ENCODE assay signal across 29 cellular contexts in the genomic region with DNA sequence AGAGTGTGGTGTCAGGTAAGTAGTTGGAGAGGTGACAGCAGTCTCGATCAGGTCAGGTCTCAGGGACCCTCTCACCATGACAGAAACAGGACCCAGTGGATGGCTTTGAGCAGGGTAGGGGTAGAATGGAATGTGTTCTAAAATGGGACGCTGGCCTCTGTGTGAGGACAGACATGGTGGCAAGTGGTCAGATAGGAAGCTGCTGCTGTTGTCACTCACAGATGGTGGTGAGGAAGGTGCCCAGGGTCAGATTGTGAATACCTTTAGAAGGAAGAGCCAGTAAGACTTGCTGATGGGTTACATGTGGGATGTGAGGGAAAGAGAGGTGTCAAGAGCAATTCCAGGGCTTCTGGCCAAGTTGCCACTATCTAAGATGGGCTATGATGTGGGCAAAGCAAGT.
"Had no signal": no experiment of that assay in that cellular context is flagged by ENCODE, and none has a peak within 500 bp of the region (broad histone marks: within the 10 kb centered on the region; RNA-seq: fewer than 3 reads in every experiment).

No MANE protein-coding gene starts in this region.

- H3K27ac ChIP-seq: ascending aorta, breast epithelium, cardiac muscle cell, colonic mucosa, epithelial cell of prostate, esophagus squamous epithelium, gastroesophageal sphincter had no signal

- H3K27me3 Mint-ChIP-seq: activated CD4-positive, alpha-beta memory T cell treated with anti-CD3 and anti-CD28 coated beads for 36 hours; activated CD4-positive, alpha-beta T cell treated with anti-CD3 and anti-CD28 coated beads, Interleukin-2, amount 10 ng/mL, durations not matched to agents 24 days and 14 days; activated CD8-positive, alpha-beta memory T cell treated with anti-CD3 and anti-CD28 coated beads, Interleukin-2, amount 10 ng/mL, durations not matched to agents 7 days and 5 days; activated naive CD4-positive, alpha-beta T cell treated with anti-CD3 and anti-CD28 coated beads, Interleukin-2, amount 10 ng/mL, durations not matched to agents 7 days and 5 days; activated naive CD8-positive, alpha-beta T cell treated with anti-CD3 and anti-CD28 coated beads, Interleukin-2, amount 10 ng/mL, durations not matched to agents 7 days and 5 days had no signal

- H3K4me1 Mint-ChIP-seq: activated CD4-positive, alpha-beta T cell treated with anti-CD3 and anti-CD28 coated beads for 36 hours; activated CD4-positive, alpha-beta T cell treated with anti-CD3 and anti-CD28 coated beads, Interleukin-2, amount 10 ng/mL, durations not matched to agents 24 days and 14 days; activated CD8-positive, alpha-beta memory T cell treated with anti-CD3 and anti-CD28 coated beads, Interleukin-2, amount 10 ng/mL, durations not matched to agents 7 days and 5 days; activated naive CD4-positive, alpha-beta T cell treated with anti-CD3 and anti-CD28 coated beads, Interleukin-2, amount 10 ng/mL, durations not matched to agents 7 days and 5 days; activated naive CD8-positive, alpha-beta T cell treated with anti-CD3 and anti-CD28 coated beads, Interleukin-2, amount 10 ng/mL, durations not matched to agents 7 days and 5 days had no signal

- H3K4me3 ChIP-seq: ascending aorta, breast epithelium, cardiac muscle cell, colonic mucosa, esophagus squamous epithelium, gastroesophageal sphincter had no signal

- H3K9me3 Mint-ChIP-seq: activated CD4-positive, alpha-beta memory T cell treated with anti-CD3 and anti-CD28 coated beads for 36 hours; activated naive CD4-positive, alpha-beta T cell treated with anti-CD3 and anti-CD28 coated beads, Interleukin-2, amount 10 ng/mL, durations not matched to agents 7 days and 5 days; activated naive CD8-positive, alpha-beta T cell treated with anti-CD3 and anti-CD28 coated beads, Interleukin-2, amount 10 ng/mL, durations not matched to agents 7 days and 5 days; activated T-helper 1 cell treated with anti-CD3 and anti-CD28 coated beads, Interleukin-12 subunit alpha, Interleukin-12 subunit beta, Interleukin-2, Interleukin-4 antibody, amounts not matched to agents 30 ng/mL and 10 ng/mL and 1 ng/mL, durations not matched to agents 14 hours and 24 hours and 36 hours; brain had no signal

- H3K36me3 ChIP-seq: ascending aorta, breast epithelium, cardiac muscle cell, colonic mucosa, esophagus squamous epithelium, gastroesophageal sphincter had no signal

- ATAC-seq: activated CD4-positive, alpha-beta T cell treated with anti-CD3 and anti-CD28 coated beads for 36 hours; activated CD8-positive, alpha-beta memory T cell treated with anti-CD3 and anti-CD28 coated beads, Interleukin-2, amount 10 ng/mL, durations not matched to agents 7 days and 5 days; activated CD8-positive, alpha-beta T cell treated with anti-CD3 and anti-CD28 coated beads, Interleukin-2, amount 10 ng/mL, durations not matched to agents 7 days and 5 days; activated naive CD4-positive, alpha-beta T cell treated with anti-CD3 and anti-CD28 coated beads, Interleukin-2, amount 50 U/mL, for 72 hours; gastroesophageal sphincter had no signal

- H3K27me3 ChIP-seq: ascending aorta, breast epithelium, colonic mucosa, esophagus squamous epithelium, gastroesophageal sphincter had no signal

- H3K4me1 ChIP-seq: ascending aorta, breast epithelium, colonic mucosa, esophagus squamous epithelium, gastroesophageal sphincter had no signal

- DNase-seq: activated CD4-positive, alpha-beta memory T cell treated with anti-CD3 and anti-CD28 coated beads for 36 hours; activated CD4-positive, alpha-beta T cell treated with anti-CD3 and anti-CD28 coated beads for 36 hours; activated CD4-positive, alpha-beta T cell treated with anti-CD3 and anti-CD28 coated beads, Interleukin-2, amount 10 ng/mL, durations not matched to agents 24 days and 14 days; activated CD4-positive, CD25-positive, alpha-beta regulatory T cell; activated CD4-positive, CD25-positive, alpha-beta regulatory T cell treated with anti-CD3 and anti-CD28 coated beads, Interleukin-2, amount 50 U/mL, for 72 hours; activated CD8-positive, alpha-beta memory T cell treated with anti-CD3 and anti-CD28 coated beads, Interleukin-2, amount 10 ng/mL, durations not matched to agents 7 days and 5 days; activated CD8-positive, alpha-beta memory T cell treated with anti-CD3 and anti-CD28 coated beads, Interleukin-2, amount 50 U/mL, for 4 hours; activated CD8-positive, alpha-beta T cell treated with anti-CD3 and anti-CD28 coated beads, Interleukin-2, amount 10 ng/mL, durations not matched to agents 7 days and 5 days; activated gamma-delta T cell; activated naive CD4-positive, alpha-beta T cell; activated naive CD4-positive, alpha-beta T cell treated with anti-CD3 and anti-CD28 coated beads, Interleukin-2, amount 10 ng/mL, durations not matched to agents 7 days and 5 days; activated naive CD8-positive, alpha-beta T cell treated with anti-CD3 and anti-CD28 coated beads, Interleukin-2, amount 10 ng/mL, durations not matched to agents 7 days and 5 days; activated T-cell treated with anti-CD3 and anti-CD28 coated beads, Interleukin-2, amount 50 U/mL, for 1 hour; activated T-cell treated with anti-CD3 and anti-CD28 coated beads, Interleukin-2, amount 50 U/mL, for 48 hours; central memory CD4-positive, alpha-beta T cell; cerebellar nuclear complex; colonic mucosa; effector CD8-positive, alpha-beta T cell; esophagus squamous epithelium; foreskin melanocyte; T-helper 2 cell had no signal

- H3K9me3 ChIP-seq: ascending aorta, breast epithelium, colonic mucosa, esophagus squamous epithelium, gastroesophageal sphincter had no signal

- H3K4me3 Mint-ChIP-seq: activated CD4-positive, alpha-beta memory T cell treated with anti-CD3 and anti-CD28 coated beads for 36 hours; activated CD4-positive, alpha-beta T cell treated with anti-CD3 and anti-CD28 coated beads for 36 hours; activated CD4-positive, alpha-beta T cell treated with anti-CD3 and anti-CD28 coated beads, Interleukin-2, amount 10 ng/mL, durations not matched to agents 24 days and 14 days; activated CD8-positive, alpha-beta memory T cell treated with anti-CD3 and anti-CD28 coated beads, Interleukin-2, amount 10 ng/mL, durations not matched to agents 7 days and 5 days; activated CD8-positive, alpha-beta T cell treated with anti-CD3 and anti-CD28 coated beads, Interleukin-2, amount 10 ng/mL, durations not matched to agents 7 days and 5 days; activated naive CD4-positive, alpha-beta T cell treated with anti-CD3 and anti-CD28 coated beads, Interleukin-2, amount 10 ng/mL, durations not matched to agents 7 days and 5 days; activated naive CD8-positive, alpha-beta T cell treated with anti-CD3 and anti-CD28 coated beads, Interleukin-2, amount 10 ng/mL, durations not matched to agents 7 days and 5 days; activated T-helper 1 cell treated with anti-CD3 and anti-CD28 coated beads, Interleukin-12 subunit alpha, Interleukin-12 subunit beta, Interleukin-2, Interleukin-4 antibody, amounts not matched to agents 30 ng/mL and 10 ng/mL and 1 ng/mL, durations not matched to agents 14 hours and 24 hours and 36 hours; brain had no signal

- H3K36me3 Mint-ChIP-seq: activated CD4-positive, alpha-beta memory T cell treated with anti-CD3 and anti-CD28 coated beads for 36 hours; activated CD8-positive, alpha-beta memory T cell treated with anti-CD3 and anti-CD28 coated beads, Interleukin-2, amount 10 ng/mL, durations not matched to agents 7 days and 5 days; activated naive CD4-positive, alpha-beta T cell treated with anti-CD3 and anti-CD28 coated beads, Interleukin-2, amount 10 ng/mL, durations not matched to agents 7 days and 5 days; activated naive CD4-positive, alpha-beta T cell treated with anti-CD3 and anti-CD28 coated beads, Interleukin-2, amount 50 U/mL, for 72 hours; activated naive CD8-positive, alpha-beta T cell treated with anti-CD3 and anti-CD28 coated beads, Interleukin-2, amount 10 ng/mL, durations not matched to agents 7 days and 5 days had no signal

- H3K27ac Mint-ChIP-seq: activated CD4-positive, alpha-beta memory T cell treated with anti-CD3 and anti-CD28 coated beads for 36 hours; activated CD4-positive, alpha-beta T cell treated with anti-CD3 and anti-CD28 coated beads for 36 hours; activated CD4-positive, alpha-beta T cell treated with anti-CD3 and anti-CD28 coated beads, Interleukin-2, amount 10 ng/mL, durations not matched to agents 24 days and 14 days; activated CD8-positive, alpha-beta memory T cell treated with anti-CD3 and anti-CD28 coated beads, Interleukin-2, amount 10 ng/mL, durations not matched to agents 7 days and 5 days; activated CD8-positive, alpha-beta T cell treated with anti-CD3 and anti-CD28 coated beads, Interleukin-2, amount 10 ng/mL, durations not matched to agents 7 days and 5 days; activated naive CD4-positive, alpha-beta T cell treated with anti-CD3 and anti-CD28 coated beads, Interleukin-2, amount 10 ng/mL, durations not matched to agents 7 days and 5 days; activated naive CD4-positive, alpha-beta T cell treated with anti-CD3 and anti-CD28 coated beads, Interleukin-2, amount 50 U/mL, for 72 hours; activated naive CD8-positive, alpha-beta T cell treated with anti-CD3 and anti-CD28 coated beads, Interleukin-2, amount 10 ng/mL, durations not matched to agents 7 days and 5 days; activated T-helper 1 cell treated with anti-CD3 and anti-CD28 coated beads, Interleukin-12 subunit alpha, Interleukin-12 subunit beta, Interleukin-2, Interleukin-4 antibody, amounts not matched to agents 30 ng/mL and 10 ng/mL and 1 ng/mL, durations not matched to agents 14 hours and 24 hours and 36 hours; brain had no signal
